ENCODE assay signal across 9 cellular contexts in the genomic region with DNA sequence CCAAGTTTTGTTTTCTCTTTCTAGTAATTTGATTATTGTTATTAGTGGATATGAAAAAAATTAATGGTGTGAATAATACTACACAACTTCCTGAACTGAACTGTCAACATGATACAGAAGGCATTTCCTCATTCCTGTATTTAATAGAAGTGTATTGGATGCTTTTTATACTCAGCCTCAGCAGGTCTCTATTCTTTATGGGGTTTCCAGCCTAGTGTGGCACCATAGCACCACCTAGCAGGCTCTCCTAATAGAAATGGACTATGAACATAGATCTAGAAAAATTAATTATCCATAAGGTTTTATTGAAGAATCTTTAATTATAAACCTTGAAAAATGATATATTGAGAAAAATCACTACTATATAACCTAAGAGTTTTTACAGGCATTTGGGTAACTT. TPM values are rescaled to one million over a fixed set of nuclear protein-coding genes. Genes with fewer than 3 reads are reported as not detected.
DNase-seq lines count a peak whose midpoint lies in the region; ATAC-seq and TF ChIP-seq lines count a peak whose summit lies in the region.
"Had no signal": no experiment of that assay in that cellular context is flagged by ENCODE, and none has a peak within 500 bp of the region (broad histone marks: within the 10 kb centered on the region; RNA-seq: fewer than 3 reads in every experiment).

No MANE protein-coding gene starts in this region.

- peak; percentile 70 for TF ChIP-seq CTCF in fibroblast of pulmonary artery (IDR thresholded peaks at IDR 0.05; ENCODE audit: low read length, missing control alignments)

- H3K36me3 Mint-ChIP-seq in T-helper 17 cell (ENCODE audit: low read depth): no peaks in the 10 kb centered on the region

- no peak overlapping the region for H3K4me3 Mint-ChIP-seq in T-helper 17 cell
- H3K4me3 Mint-ChIP-seq: B cell had no signal

- DNase-seq in NCI-H2107 treated with DMSO at 0.1 percent for 48 hours (lab: John Stamatoyannopoulos, UW; ENCODE audit: unreplicated experiment) (peak; percentile 25), NCI-H2107 (lab: John Stamatoyannopoulos, UW) (no peak), RKO (ENCODE audit: low spot score) (peak; percentile 41), fibroblast of pulmonary artery (ENCODE audit: low read depth) (peak; percentile 72), smooth muscle cell of the brain vasculature (ENCODE audit: low read depth, low spot score) (peak; percentile 12), T-helper 17 cell (no peak)

- H3K9me3 ChIP-seq in T-helper 17 cell (ENCODE audit: control insufficient read depth, low read length, poor library complexity, severe bottlenecking): no peaks in the 10 kb centered on the region

- H3K27me3 Mint-ChIP-seq in T-helper 17 cell: no peaks in the 10 kb centered on the region
- H3K27me3 Mint-ChIP-seq: B cell had no signal

- no peak overlapping the region for H3K4me3 ChIP-seq in fibroblast of pulmonary artery (replicated peaks; ENCODE audit: low read depth, low read length)

- H3K4me1 Mint-ChIP-seq in T-helper 17 cell: no peaks in the 10 kb centered on the region
- H3K4me1 Mint-ChIP-seq: B cell had no signal

- no peak overlapping the region for H3K27ac Mint-ChIP-seq in T-helper 17 cell
- H3K27ac Mint-ChIP-seq: B cell had no signal

- ATAC-seq in GM21825 (IDR thresholded peaks at IDR 0.05; ENCODE audit: unreplicated experiment) (no peak), GM21576 (IDR thresholded peaks at IDR 0.05; ENCODE audit: unreplicated experiment) (no peak), T-helper 17 cell (no peak)

RNA-seq across cellular contexts. Expression of gene GLRB, which starts 52.4 kb away (rescaled TPM):
- not detected for total RNA-seq in T-helper 17 cell
- total RNA-seq: B cell had no signal

Comparison
In these comparisons a context has a peak if more than half of its experiments do, and no peak if none do; other contexts are left out.
1. DNase-seq: peak in NCI-H2107 treated with DMSO at 0.1 percent for 48 hours (single experiment), RKO (single experiment), fibroblast of pulmonary artery (single experiment) and smooth muscle cell of the brain vasculature (single experiment); none in NCI-H2107 (single experiment) and T-helper 17 cell (0 of 3).